12 cellular contexts compared by ENCODE assay signal in the genomic region with DNA sequence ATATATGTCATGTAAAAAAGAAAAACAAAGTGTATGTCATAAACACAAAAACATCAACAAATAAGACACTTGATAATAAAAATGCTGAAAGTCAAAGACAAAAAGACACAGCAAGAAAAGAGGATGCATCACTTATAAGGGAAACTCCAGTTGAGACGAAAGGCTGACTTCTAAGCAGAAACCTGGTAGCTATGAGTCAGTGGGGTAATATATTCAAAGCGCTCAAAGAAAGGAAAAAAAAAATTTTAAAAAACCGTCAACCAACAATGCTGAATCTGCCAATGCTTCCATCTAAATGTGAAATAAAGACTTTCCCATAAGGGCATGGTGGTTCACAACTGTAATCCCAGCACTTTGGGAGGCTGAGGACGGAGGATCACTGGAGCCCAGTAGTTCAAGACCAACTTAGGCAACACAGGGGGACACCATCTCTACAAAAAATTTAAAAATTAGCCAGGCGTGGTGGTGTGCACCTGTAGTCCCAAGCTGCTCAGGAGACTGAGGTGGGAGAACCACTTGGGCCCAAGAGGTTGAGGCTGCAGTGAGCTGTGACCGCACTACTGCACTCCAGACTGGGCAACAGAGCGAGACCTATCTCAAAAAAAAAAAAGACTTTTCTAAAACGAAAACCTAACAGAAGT. TPM values are rescaled to one million over a fixed set of nuclear protein-coding genes. Genes with fewer than 3 reads are reported as not detected.
DNase-seq lines count a peak whose midpoint lies in the region; ATAC-seq and TF ChIP-seq lines count a peak whose summit lies in the region.
"Had no signal": no experiment of that assay in that cellular context is flagged by ENCODE, and none has a peak within 500 bp of the region (broad histone marks: within the 10 kb centered on the region; RNA-seq: fewer than 3 reads in every experiment).

No MANE protein-coding gene starts in this region.

- peak overlapping the region; percentile 0; the same call in 1 of the 2 replicates for H3K4me2 ChIP-seq in BLaER1

- ATAC-seq in GM19023 (IDR thresholded peaks at IDR 0.05; ENCODE audit: unreplicated experiment), result peak; percentile 69
- peak; percentile 67 for ATAC-seq in HG02885 (IDR thresholded peaks at IDR 0.05; ENCODE audit: poor library complexity, unreplicated experiment)
- peak; percentile 90 for ATAC-seq in activated B cell treated with CpG ODN at 0.5 μM for 24 hours (ENCODE audit: low read depth)

- H3K9ac ChIP-seq in BLaER1, result no peak overlapping the region
- H3K9ac ChIP-seq: parathyroid adenoma had no signal

- no peaks in the 10 kb centered on the region for H3K27me3 Mint-ChIP-seq in activated B cell treated with CpG ODN at 0.5 μM for 24 hours

- H3K36me3 Mint-ChIP-seq in activated B cell treated with CpG ODN at 0.5 μM for 24 hours (ENCODE audit: low read depth), result peaks cover 22% of the 10 kb centered on the region

- intact Hi-C loops in activated B cell treated with CpG ODN at 0.5 μM for 24 hours (cut with micrococcal nuclease) (loop anchor here (1.0 kb wide), 4 partner anchors 16 to 104 kb away; partner anchors contain the start of gene RPL21), vagina (cut with DNase I) (no loop called here)

- H3K36me3 ChIP-seq in BLaER1 (peaks cover 33% of the 10 kb centered on the region; the same call in 1 of the 2 replicates), vagina (no peaks in the 10 kb centered on the region)

- peak; percentile 48 for DNase-seq in activated B cell treated with CpG ODN at 0.5 μM for 24 hours
- no peak for DNase-seq in vagina (ENCODE audit: extremely low spot score in 2 of 2)
- no peak for DNase-seq in activated effector memory CD4-positive, alpha-beta T cell treated with anti-CD3 and anti-CD28 coated beads, Interleukin-2, amount 50 U/mL, for 16 hours
- DNase-seq in NOMO-1 treated with DMSO at 0.1 percent for 48 hours (lab: John Stamatoyannopoulos, UW; ENCODE audit: unreplicated experiment), result no peak
- no peak for DNase-seq in RKO (ENCODE audit: low spot score)
- DNase-seq: activated gamma-delta T cell treated with Interleukin-2 at 50 U/mL for 16 hours, foreskin fibroblast had no signal

- H3K4me3 ChIP-seq in BLaER1 (no peak overlapping the region), vagina (no peak overlapping the region)

- CTCF ChIA-PET in activated B cell treated with CpG ODN at 0.5 μM for 24 hours (lab: Charles Lee), result interaction anchor here (1.4 to 2.0 kb wide), 3 partner anchors 16 to 23 kb away, joined by 3 to 7 read pairs (median 6); no protein-coding TSS in a partner anchor

- peaks cover 92% of the 10 kb centered on the region for H3K4me1 Mint-ChIP-seq in activated B cell treated with CpG ODN at 0.5 μM for 24 hours

- H3K27ac ChIP-seq in BLaER1 (no peak overlapping the region), vagina (no peak overlapping the region)
- H3K27ac ChIP-seq: C4-2B, parathyroid adenoma had no signal

- H3K4me3 Mint-ChIP-seq in activated B cell treated with CpG ODN at 0.5 μM for 24 hours, result peak overlapping the region; percentile 81

- TF ChIP-seq CTCF in activated B cell treated with CpG ODN at 0.5 μM for 24 hours (IDR thresholded peaks at IDR 0.05) (no peak), vagina (IDR thresholded peaks at IDR 0.05) (no peak)

- no peaks in the 10 kb centered on the region for H3K27me3 ChIP-seq in BLaER1
- no peaks in the 10 kb centered on the region for H3K27me3 ChIP-seq in vagina

- peak overlapping the region; percentile 99 for H3K27ac Mint-ChIP-seq in activated B cell treated with CpG ODN at 0.5 μM for 24 hours

- TF ChIP-seq POLR2A in vagina (IDR thresholded peaks at IDR 0.05), result no peak

- H4K20me1 ChIP-seq in BLaER1, result peaks cover 81% of the 10 kb centered on the region

- POLR2A ChIA-PET in activated B cell treated with CpG ODN at 0.5 μM for 24 hours (lab: Charles Lee), result interaction anchor here (0.5 to 5.4 kb wide), 14 partner anchors 9 to 300 kb away, joined by 3 to 55 read pairs (median 4); partner anchors contain the start of gene RPL21

- peaks cover 7% of the 10 kb centered on the region for H3K9me3 Mint-ChIP-seq in activated B cell treated with CpG ODN at 0.5 μM for 24 hours

- peaks cover 8% of the 10 kb centered on the region for H3K4me1 ChIP-seq in BLaER1
- peaks cover 23% of the 10 kb centered on the region for H3K4me1 ChIP-seq in vagina
- H3K4me1 ChIP-seq: parathyroid adenoma had no signal

- H3K9me3 ChIP-seq in BLaER1 (peaks cover 34% of the 10 kb centered on the region), vagina (no peaks in the 10 kb centered on the region)

RNA-seq across cellular contexts. Expression of gene USP12, which starts 24.0 kb away (rescaled TPM):
- total RNA-seq in activated B cell treated with CpG ODN at 0.5 μM for 24 hours, result 52.0 and 58.8 TPM in 2 replicates
- total RNA-seq in vagina, result 20.9 TPM
